ENCODE assay signal across 1 cellular context in the genomic region with DNA sequence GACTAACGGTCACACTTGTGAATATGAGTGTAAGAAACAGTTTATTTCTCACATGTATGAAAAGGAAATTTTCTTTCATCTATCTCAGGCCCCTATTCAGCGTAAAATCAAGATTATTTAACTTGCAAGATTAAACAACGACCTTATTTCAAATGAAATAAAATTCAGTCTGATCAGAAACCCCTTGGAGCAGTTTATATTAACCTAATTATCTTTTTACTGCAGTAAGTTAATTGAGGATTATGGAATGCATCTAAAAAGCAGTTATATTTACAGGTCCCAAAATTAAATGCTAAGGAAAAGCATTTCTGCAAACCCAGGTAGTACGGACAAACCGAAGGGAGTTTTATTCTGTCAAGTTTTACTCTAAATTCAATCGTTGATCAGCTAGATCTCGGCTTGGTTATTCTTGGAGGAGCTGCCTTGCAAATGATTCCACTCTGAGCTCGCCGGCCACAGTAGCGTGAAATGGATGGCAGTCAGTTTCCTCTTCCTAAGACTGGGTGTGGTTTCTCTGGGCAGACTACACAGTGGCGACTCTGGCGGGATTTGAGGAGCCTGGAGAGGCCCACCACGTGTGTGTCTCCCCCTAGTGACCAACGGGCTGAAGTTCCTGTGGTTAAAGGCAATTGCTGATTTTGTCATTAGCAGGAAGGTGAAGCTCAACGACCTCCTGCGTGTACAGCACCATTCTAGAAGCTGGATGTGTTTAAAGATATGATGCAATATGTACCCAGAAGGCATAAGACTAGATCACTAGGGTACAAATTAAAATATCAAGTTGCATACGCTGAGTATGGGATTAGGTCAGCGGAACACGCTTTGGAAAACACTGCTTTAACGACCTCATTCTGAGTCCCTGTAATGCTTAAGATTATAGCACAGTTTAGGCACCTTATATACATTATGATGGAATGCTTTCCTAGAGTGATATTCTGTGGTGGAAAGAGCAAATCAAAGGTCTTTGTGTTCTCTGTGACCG.
TF ChIP-seq lines count a peak whose summit lies in the region.

No MANE protein-coding gene starts in this region.

TF ChIP-seq in HEK293, 187 proteins besides CTCF, POLR2A, EP300 and RAD21 (continued from another document and continues in another):
- TF ChIP-seq, protein P1, sequence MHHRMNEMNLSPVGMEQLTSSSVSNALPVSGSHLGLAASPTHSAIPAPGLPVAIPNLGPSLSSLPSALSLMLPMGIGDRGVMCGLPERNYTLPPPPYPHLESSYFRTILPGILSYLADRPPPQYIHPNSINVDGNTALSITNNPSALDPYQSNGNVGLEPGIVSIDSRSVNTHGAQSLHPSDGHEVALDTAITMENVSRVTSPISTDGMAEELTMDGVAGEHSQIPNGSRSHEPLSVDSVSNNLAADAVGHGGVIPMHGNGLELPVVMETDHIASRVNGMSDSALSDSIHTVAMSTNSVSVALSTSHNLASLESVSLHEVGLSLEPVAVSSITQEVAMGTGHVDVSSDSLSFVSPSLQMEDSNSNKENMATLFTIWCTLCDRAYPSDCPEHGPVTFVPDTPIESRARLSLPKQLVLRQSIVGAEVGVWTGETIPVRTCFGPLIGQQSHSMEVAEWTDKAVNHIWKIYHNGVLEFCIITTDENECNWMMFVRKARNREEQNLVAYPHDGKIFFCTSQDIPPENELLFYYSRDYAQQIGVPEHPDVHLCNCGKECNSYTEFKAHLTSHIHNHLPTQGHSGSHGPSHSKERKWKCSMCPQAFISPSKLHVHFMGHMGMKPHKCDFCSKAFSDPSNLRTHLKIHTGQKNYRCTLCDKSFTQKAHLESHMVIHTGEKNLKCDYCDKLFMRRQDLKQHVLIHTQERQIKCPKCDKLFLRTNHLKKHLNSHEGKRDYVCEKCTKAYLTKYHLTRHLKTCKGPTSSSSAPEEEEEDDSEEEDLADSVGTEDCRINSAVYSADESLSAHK (tag by site-specific recombination; IDR thresholded peaks at IDR 0.05) = peak; percentile 77; the same call in 1 of the 2 replicates
- TF ChIP-seq ZNF223 (tag by site-specific recombination; IDR thresholded peaks at IDR 0.05) = no peak
- TF ChIP-seq, protein P2, sequence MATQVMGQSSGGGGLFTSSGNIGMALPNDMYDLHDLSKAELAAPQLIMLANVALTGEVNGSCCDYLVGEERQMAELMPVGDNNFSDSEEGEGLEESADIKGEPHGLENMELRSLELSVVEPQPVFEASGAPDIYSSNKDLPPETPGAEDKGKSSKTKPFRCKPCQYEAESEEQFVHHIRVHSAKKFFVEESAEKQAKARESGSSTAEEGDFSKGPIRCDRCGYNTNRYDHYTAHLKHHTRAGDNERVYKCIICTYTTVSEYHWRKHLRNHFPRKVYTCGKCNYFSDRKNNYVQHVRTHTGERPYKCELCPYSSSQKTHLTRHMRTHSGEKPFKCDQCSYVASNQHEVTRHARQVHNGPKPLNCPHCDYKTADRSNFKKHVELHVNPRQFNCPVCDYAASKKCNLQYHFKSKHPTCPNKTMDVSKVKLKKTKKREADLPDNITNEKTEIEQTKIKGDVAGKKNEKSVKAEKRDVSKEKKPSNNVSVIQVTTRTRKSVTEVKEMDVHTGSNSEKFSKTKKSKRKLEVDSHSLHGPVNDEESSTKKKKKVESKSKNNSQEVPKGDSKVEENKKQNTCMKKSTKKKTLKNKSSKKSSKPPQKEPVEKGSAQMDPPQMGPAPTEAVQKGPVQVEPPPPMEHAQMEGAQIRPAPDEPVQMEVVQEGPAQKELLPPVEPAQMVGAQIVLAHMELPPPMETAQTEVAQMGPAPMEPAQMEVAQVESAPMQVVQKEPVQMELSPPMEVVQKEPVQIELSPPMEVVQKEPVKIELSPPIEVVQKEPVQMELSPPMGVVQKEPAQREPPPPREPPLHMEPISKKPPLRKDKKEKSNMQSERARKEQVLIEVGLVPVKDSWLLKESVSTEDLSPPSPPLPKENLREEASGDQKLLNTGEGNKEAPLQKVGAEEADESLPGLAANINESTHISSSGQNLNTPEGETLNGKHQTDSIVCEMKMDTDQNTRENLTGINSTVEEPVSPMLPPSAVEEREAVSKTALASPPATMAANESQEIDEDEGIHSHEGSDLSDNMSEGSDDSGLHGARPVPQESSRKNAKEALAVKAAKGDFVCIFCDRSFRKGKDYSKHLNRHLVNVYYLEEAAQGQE (tag by site-specific recombination; IDR thresholded peaks at IDR 0.05) = no peak
- TF ChIP-seq ZNF146 (tag by site-specific recombination; IDR thresholded peaks at IDR 0.05) = no peak
- TF ChIP-seq, protein P3, sequence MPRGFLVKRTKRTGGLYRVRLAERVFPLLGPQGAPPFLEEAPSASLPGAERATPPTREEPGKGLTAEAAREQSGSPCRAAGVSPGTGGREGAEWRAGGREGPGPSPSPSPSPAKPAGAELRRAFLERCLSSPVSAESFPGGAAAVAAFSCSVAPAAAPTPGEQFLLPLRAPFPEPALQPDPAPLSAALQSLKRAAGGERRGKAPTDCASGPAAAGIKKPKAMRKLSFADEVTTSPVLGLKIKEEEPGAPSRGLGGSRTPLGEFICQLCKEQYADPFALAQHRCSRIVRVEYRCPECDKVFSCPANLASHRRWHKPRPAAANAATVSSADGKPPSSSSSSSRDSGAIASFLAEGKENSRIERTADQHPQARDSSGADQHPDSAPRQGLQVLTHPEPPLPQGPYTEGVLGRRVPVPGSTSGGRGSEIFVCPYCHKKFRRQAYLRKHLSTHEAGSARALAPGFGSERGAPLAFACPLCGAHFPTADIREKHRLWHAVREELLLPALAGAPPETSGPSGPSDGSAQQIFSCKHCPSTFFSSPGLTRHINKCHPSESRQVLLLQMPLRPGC (tag by site-specific recombination; IDR thresholded peaks at IDR 0.05) = peak; percentile 89
- no peak for TF ChIP-seq ZNF747 (tag by site-specific recombination; IDR thresholded peaks at IDR 0.05)
- TF ChIP-seq ZNF791 (tag by site-specific recombination; IDR thresholded peaks at IDR 0.05) = no peak
- TF ChIP-seq KLF10 (tag by site-specific recombination; IDR thresholded peaks at IDR 0.05) = peak; percentile 59
- peak; percentile 91 for TF ChIP-seq ZNF558 (tag by site-specific recombination; IDR thresholded peaks at IDR 0.05)
- no peak for TF ChIP-seq MYNN (tag by site-specific recombination; IDR thresholded peaks at IDR 0.05; ENCODE audit: borderline replicate concordance)
- TF ChIP-seq YY2 (tag by site-specific recombination; IDR thresholded peaks at IDR 0.05) = no peak
- no peak for TF ChIP-seq ZNF433 (tag by site-specific recombination; IDR thresholded peaks at IDR 0.05; ENCODE audit: low read depth)
- TF ChIP-seq ZNF654 (tag by site-specific recombination; IDR thresholded peaks at IDR 0.05; ENCODE audit: low read depth) = peak; percentile 69
- no peak for TF ChIP-seq RBAK (tag by site-specific recombination; IDR thresholded peaks at IDR 0.05)
- TF ChIP-seq, protein P4, sequence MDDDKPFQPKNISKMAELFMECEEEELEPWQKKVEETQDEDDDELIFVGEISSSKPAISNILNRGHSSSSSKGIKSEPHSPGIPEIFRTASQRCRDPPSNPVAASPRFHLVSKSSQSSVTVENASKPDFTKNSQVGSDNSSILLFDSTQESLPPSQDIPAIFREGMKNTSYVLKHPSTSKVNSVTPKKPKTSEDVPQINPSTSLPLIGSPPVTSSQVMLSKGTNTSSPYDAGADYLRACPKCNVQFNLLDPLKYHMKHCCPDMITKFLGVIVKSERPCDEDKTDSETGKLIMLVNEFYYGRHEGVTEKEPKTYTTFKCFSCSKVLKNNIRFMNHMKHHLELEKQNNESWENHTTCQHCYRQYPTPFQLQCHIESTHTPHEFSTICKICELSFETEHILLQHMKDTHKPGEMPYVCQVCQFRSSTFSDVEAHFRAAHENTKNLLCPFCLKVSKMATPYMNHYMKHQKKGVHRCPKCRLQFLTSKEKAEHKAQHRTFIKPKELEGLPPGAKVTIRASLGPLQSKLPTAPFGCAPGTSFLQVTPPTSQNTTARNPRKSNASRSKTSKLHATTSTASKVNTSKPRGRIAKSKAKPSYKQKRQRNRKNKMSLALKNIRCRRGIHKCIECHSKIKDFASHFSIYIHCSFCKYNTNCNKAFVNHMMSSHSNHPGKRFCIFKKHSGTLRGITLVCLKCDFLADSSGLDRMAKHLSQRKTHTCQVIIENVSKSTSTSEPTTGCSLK (tag by site-specific recombination; IDR thresholded peaks at IDR 0.05) = no peak
- no peak for TF ChIP-seq ZNF266 (tag by site-specific recombination; IDR thresholded peaks at IDR 0.05; ENCODE audit: low read depth)
- peak; percentile 52; the same call in 1 of the 2 replicates for TF ChIP-seq ZIC2 (tag by site-specific recombination; IDR thresholded peaks at IDR 0.05)
- TF ChIP-seq TCF7L2 (IDR thresholded peaks at IDR 0.05; ENCODE audit: borderline replicate concordance, low read depth, low read length) = no peak
- TF ChIP-seq TRIM28 (IDR thresholded peaks at IDR 0.05; ENCODE audit: borderline replicate concordance, low read length) = peak; percentile 96
- TF ChIP-seq ZNF121 (tag by site-specific recombination; IDR thresholded peaks at IDR 0.05) = no peak
- no peak; the same call in 1 of the 2 replicates for TF ChIP-seq GLI2 (tag by site-specific recombination; IDR thresholded peaks at IDR 0.05; ENCODE audit: borderline replicate concordance, low read depth)
- no peak for TF ChIP-seq ZNF530 (tag by site-specific recombination; IDR thresholded peaks at IDR 0.05; ENCODE audit: low read depth)
- no peak for TF ChIP-seq YY1 (tag by site-specific recombination; IDR thresholded peaks at IDR 0.05)
- TF ChIP-seq ZNF548 (tag by site-specific recombination; IDR thresholded peaks at IDR 0.05) = no peak
- no peak for TF ChIP-seq ZNF510 (tag by site-specific recombination; IDR thresholded peaks at IDR 0.05; ENCODE audit: insufficient replicate concordance)
- TF ChIP-seq PRDM1 (tag by site-specific recombination; IDR thresholded peaks at IDR 0.05) = no peak
- TF ChIP-seq KLF7 (tag by site-specific recombination; IDR thresholded peaks at IDR 0.05; ENCODE audit: borderline replicate concordance) = no peak; the same call in 1 of the 2 replicates
- TF ChIP-seq MZF1 (tag by site-specific recombination; IDR thresholded peaks at IDR 0.05; ENCODE audit: borderline replicate concordance) = peak; percentile 82
- TF ChIP-seq, protein P5, sequence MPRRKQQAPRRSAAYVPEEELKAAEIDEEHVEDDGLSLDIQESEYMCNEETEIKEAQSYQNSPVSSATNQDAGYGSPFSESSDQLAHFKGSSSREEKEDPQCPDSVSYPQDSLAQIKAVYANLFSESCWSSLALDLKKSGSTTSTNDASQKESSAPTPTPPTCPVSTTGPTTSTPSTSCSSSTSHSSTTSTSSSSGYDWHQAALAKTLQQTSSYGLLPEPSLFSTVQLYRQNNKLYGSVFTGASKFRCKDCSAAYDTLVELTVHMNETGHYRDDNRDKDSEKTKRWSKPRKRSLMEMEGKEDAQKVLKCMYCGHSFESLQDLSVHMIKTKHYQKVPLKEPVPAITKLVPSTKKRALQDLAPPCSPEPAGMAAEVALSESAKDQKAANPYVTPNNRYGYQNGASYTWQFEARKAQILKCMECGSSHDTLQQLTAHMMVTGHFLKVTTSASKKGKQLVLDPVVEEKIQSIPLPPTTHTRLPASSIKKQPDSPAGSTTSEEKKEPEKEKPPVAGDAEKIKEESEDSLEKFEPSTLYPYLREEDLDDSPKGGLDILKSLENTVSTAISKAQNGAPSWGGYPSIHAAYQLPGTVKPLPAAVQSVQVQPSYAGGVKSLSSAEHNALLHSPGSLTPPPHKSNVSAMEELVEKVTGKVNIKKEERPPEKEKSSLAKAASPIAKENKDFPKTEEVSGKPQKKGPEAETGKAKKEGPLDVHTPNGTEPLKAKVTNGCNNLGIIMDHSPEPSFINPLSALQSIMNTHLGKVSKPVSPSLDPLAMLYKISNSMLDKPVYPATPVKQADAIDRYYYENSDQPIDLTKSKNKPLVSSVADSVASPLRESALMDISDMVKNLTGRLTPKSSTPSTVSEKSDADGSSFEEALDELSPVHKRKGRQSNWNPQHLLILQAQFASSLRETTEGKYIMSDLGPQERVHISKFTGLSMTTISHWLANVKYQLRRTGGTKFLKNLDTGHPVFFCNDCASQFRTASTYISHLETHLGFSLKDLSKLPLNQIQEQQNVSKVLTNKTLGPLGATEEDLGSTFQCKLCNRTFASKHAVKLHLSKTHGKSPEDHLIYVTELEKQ (tag by site-specific recombination; IDR thresholded peaks at IDR 0.05; ENCODE audit: borderline replicate concordance) = peak; percentile 86
- peak; percentile 99 for TF ChIP-seq ZEB2 (tag by site-specific recombination; IDR thresholded peaks at IDR 0.05)
- TF ChIP-seq SP2 (tag by site-specific recombination; IDR thresholded peaks at IDR 0.05) = no peak
- TF ChIP-seq ZNF248 (tag by site-specific recombination; IDR thresholded peaks at IDR 0.05) = no peak
- peak; percentile 94 for TF ChIP-seq IKZF3 (tag by site-specific recombination; IDR thresholded peaks at IDR 0.05)
- TF ChIP-seq, protein P6, sequence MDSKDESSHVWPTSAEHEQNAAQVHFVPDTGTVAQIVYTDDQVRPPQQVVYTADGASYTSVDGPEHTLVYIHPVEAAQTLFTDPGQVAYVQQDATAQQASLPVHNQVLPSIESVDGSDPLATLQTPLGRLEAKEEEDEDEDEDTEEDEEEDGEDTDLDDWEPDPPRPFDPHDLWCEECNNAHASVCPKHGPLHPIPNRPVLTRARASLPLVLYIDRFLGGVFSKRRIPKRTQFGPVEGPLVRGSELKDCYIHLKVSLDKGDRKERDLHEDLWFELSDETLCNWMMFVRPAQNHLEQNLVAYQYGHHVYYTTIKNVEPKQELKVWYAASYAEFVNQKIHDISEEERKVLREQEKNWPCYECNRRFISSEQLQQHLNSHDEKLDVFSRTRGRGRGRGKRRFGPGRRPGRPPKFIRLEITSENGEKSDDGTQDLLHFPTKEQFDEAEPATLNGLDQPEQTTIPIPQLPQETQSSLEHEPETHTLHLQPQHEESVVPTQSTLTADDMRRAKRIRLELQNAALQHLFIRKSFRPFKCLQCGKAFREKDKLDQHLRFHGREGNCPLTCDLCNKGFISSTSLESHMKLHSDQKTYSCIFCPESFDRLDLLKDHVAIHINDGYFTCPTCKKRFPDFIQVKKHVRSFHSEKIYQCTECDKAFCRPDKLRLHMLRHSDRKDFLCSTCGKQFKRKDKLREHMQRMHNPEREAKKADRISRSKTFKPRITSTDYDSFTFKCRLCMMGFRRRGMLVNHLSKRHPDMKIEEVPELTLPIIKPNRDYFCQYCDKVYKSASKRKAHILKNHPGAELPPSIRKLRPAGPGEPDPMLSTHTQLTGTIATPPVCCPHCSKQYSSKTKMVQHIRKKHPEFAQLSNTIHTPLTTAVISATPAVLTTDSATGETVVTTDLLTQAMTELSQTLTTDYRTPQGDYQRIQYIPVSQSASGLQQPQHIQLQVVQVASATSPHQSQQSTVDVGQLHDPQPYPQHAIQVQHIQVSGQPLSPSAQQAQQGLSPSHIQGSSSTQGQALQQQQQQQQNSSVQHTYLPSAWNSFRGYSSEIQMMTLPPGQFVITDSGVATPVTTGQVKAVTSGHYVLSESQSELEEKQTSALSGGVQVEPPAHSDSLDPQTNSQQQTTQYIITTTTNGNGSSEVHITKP (tag by site-specific recombination; IDR thresholded peaks at IDR 0.05) = peak; percentile 50
- 0 out of 2 replicates have a peak, but pooled peaks have one; percentile 15 for TF ChIP-seq ZFP37 (tag by site-specific recombination; IDR thresholded peaks at IDR 0.05)
- TF ChIP-seq, protein P7, sequence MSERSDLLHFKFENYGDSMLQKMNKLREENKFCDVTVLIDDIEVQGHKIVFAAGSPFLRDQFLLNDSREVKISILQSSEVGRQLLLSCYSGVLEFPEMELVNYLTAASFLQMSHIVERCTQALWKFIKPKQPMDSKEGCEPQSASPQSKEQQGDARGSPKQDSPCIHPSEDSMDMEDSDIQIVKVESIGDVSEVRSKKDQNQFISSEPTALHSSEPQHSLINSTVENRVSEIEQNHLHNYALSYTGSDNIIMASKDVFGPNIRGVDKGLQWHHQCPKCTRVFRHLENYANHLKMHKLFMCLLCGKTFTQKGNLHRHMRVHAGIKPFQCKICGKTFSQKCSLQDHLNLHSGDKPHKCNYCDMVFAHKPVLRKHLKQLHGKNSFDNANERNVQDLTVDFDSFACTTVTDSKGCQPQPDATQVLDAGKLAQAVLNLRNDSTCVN (tag by site-specific recombination; optimal IDR thresholded peaks at IDR 0.05) = no peak
- TF ChIP-seq ZNF555 (tag by site-specific recombination; conservative IDR thresholded peaks at IDR 0.05) = no peak
- no peak for TF ChIP-seq ZNF112 (tag by site-specific recombination; IDR thresholded peaks at IDR 0.05)
- TF ChIP-seq ZNF114 (tag by site-specific recombination; IDR thresholded peaks at IDR 0.05) = no peak
